ENCODE assay signal across 8 cellular contexts in the genomic region with DNA sequence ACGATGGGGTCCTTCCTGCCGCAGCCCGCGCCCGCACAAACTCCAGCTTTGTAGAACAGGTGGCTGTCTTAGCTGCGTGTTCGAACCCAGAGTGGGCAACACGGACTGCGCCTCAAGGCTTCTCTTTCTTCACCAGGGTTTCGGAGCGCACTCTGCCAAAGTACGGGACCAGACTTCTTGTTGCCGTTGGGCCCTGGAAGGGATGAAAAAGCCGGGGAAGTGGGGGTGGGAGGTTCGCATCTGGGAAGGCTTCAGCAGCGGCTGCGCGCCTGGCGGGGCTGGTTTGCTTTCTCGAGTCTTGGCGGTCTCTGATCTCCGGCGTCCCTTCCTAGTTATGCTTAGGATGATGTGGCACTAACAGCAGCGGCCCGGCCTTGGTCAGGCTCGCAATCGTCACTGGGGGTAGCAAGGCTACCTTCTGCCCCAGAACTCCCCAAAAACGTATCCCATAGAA. TPM values are rescaled to one million over a fixed set of nuclear protein-coding genes. Genes with fewer than 3 reads are reported as not detected.
A peak's percentile ranks its signal among the peaks of the same experiment; 100 is the strongest.
DNase-seq lines count a peak whose midpoint lies in the region; ATAC-seq and TF ChIP-seq lines count a peak whose summit lies in the region.

No MANE protein-coding gene starts in this region.

- H2BK15ac ChIP-seq in IMR-90 (ENCODE audit: low read depth, low read length), result no peak overlapping the region

- no peak overlapping the region for H3K23ac ChIP-seq in IMR-90 (ENCODE audit: low read depth, low read length)

- H2BK20ac ChIP-seq in IMR-90 (ENCODE audit: low read depth, low read length), result no peak overlapping the region

- H3K4me1 ChIP-seq in IMR-90 (ENCODE audit: control insufficient read depth, insufficient read depth, low read length) (no peaks in the 10 kb centered on the region), uterus (no peaks in the 10 kb centered on the region)

- H3K36me3 ChIP-seq in IMR-90 (ENCODE audit: control insufficient read depth, insufficient read depth, low read length) (no peaks in the 10 kb centered on the region), uterus (no peaks in the 10 kb centered on the region)

- H3K27me3 ChIP-seq in IMR-90 (ENCODE audit: control insufficient read depth, insufficient read depth, low read length) (peaks cover 41% of the 10 kb centered on the region), uterus (no peaks in the 10 kb centered on the region)

- WGBS in IMR-90 (ENCODE audit: extremely low coverage in 2 of 2, insufficient read length in 1 of 2), 2 experiments, result 5% methylated on average over 4 of the region's 28 CpGs; no CpG with 5 or more reads in 1 of the 2 experiments

- H2BK120ac ChIP-seq in IMR-90 (ENCODE audit: low read depth, low read length), result no peak overlapping the region

- no peaks in the 10 kb centered on the region; the same call in 1 of the 2 replicates for H4K20me1 ChIP-seq in IMR-90 (ENCODE audit: insufficient read depth, low read length)

- H3K9me1 ChIP-seq in IMR-90 (ENCODE audit: insufficient read depth, low read length), result no peaks in the 10 kb centered on the region

- H4K8ac ChIP-seq in IMR-90 (ENCODE audit: low read depth in 2 of 2, low read length in 2 of 2), result no peak overlapping the region

- H3K27me3 Mint-ChIP-seq in memory B cell, result no peaks in the 10 kb centered on the region

- no peak overlapping the region for H2AK5ac ChIP-seq in IMR-90 (ENCODE audit: low read depth, low read length)

- H3K36me3 Mint-ChIP-seq in memory B cell, result no peaks in the 10 kb centered on the region

- BruUV-seq in IMR-90 (replicated peaks; lab: Mats Ljungman, UMichigan), result no TSS peak

- DNase-seq in ELR (ENCODE audit: low read depth) (peak; percentile 8), IMR-90 (no peak), choroid plexus epithelial cell (ENCODE audit: low read depth) (peak; percentile 2), memory B cell (ENCODE audit: low spot score in 2 of 2) (peak in 1 of 2 donors; percentile 11), uterus (peak; percentile 17 to 18), GM19238 (ENCODE audit: insufficient read length, low spot score) (no peak), foreskin melanocyte (no peak), NK-92 (lab: John Stamatoyannopoulos, UW; ENCODE audit: unreplicated experiment) (no peak)

- peak overlapping the region; percentile 93 for H3K4me2 ChIP-seq in IMR-90 (ENCODE audit: low read depth, low read length)

- dilution Hi-C loops in IMR-90 (cut with HindIII; ENCODE audit: low sequenced_read_pairs, unreplicated experiment), result no loop called here

- no peak overlapping the region for H3K9ac ChIP-seq in IMR-90 (ENCODE audit: low read depth, low read length)

- no peaks in the 10 kb centered on the region for H3K9me3 Mint-ChIP-seq in memory B cell

- intact Hi-C loops in IMR-90 (cut with micrococcal nuclease), result loop anchor here (2.0 to 5.0 kb wide), 2 partner anchors 354 to 535 kb away; no protein-coding TSS in a partner anchor
- intact Hi-C loops in uterus (cut with DNase I; ENCODE audit: low total_unique reads), result no loop called here

- no peak overlapping the region for H2BK5ac ChIP-seq in IMR-90 (ENCODE audit: low read depth, low read length, poor library complexity, severe bottlenecking)

- no peak overlapping the region for H3K56ac ChIP-seq in IMR-90 (ENCODE audit: extremely low read depth, insufficient read depth, low read length)

- H3K27ac ChIP-seq in IMR-90 (ENCODE audit: insufficient read depth, low read length), result no peak overlapping the region
- peak overlapping the region; percentile 75 to 84 for H3K27ac ChIP-seq in uterus

- peak overlapping the region; percentile 40 for H3K4me3 ChIP-seq in IMR-90 (ENCODE audit: insufficient read depth, low read depth, low read length)
- H3K4me3 ChIP-seq in choroid plexus epithelial cell (ENCODE audit: low read depth, low read length), result no peak overlapping the region
- H3K4me3 ChIP-seq in uterus, result peak overlapping the region; percentile 55 to 84

- no peaks in the 10 kb centered on the region for H3K9me3 ChIP-seq in IMR-90 (ENCODE audit: control insufficient read depth, insufficient read depth, low read length)
- no peaks in the 10 kb centered on the region for H3K9me3 ChIP-seq in uterus

- no peak for TF ChIP-seq POLR2A in IMR-90 (IDR thresholded peaks at IDR 0.05; ENCODE audit: low read depth, low read length)
- no peak for TF ChIP-seq POLR2A in uterus (IDR thresholded peaks at IDR 0.05)

- no peak for TF ChIP-seq RAD21 in IMR-90 (IDR thresholded peaks at IDR 0.05; ENCODE audit: low read length)

- H3K14ac ChIP-seq in IMR-90 (replicated peaks; ENCODE audit: low read depth, low read length), result no peak overlapping the region

- peak overlapping the region; percentile 85 for H2AFZ ChIP-seq in IMR-90 (replicated peaks; ENCODE audit: low read length, poor library complexity)

- ATAC-seq in IMR-90 (ENCODE audit: low read depth) (no peak), memory B cell (ENCODE audit: low read depth) (no peak)

- in situ Hi-C loops in IMR-90 (cut with MboI; ENCODE audit: low sequenced_read_pairs), result no loop called here

- POLR2A ChIA-PET in IMR-90 (lab: Charles Lee; ENCODE audit: unreplicated experiment), result no interaction called here

- peak overlapping the region; percentile 98 for H3K4me3 Mint-ChIP-seq in memory B cell

- H3K4me1 Mint-ChIP-seq in memory B cell, result peaks cover 26% of the 10 kb centered on the region

- H4K91ac ChIP-seq in IMR-90 (ENCODE audit: insufficient read depth, low read depth, low read length), result no peak overlapping the region

- no peak overlapping the region for H3K4ac ChIP-seq in IMR-90 (ENCODE audit: low read depth, low read length)

- H2AK9ac ChIP-seq in IMR-90 (replicated peaks; ENCODE audit: low read depth, low read length, poor library complexity), result peak overlapping the region; percentile 11

- H4K5ac ChIP-seq in IMR-90 (ENCODE audit: low read depth, low read length), result no peak overlapping the region

- TF ChIP-seq CTCF in IMR-90 (conservative IDR thresholded peaks at IDR 0.05; ENCODE audit: low read depth, low read length) (no peak), choroid plexus epithelial cell (conservative IDR thresholded peaks at IDR 0.05; ENCODE audit: low read depth, low read length) (no peak), uterus (IDR thresholded peaks at IDR 0.05) (no peak)

- H3K18ac ChIP-seq in IMR-90 (ENCODE audit: low read depth, low read length), result no peak overlapping the region

- H3K79me1 ChIP-seq in IMR-90 (ENCODE audit: low read depth in 1 of 2, low read length in 2 of 2), result no peaks in the 10 kb centered on the region

- H3K27ac Mint-ChIP-seq in memory B cell, result peak overlapping the region; percentile 96

- CTCF ChIA-PET in IMR-90 (lab: Yijun Ruan, JAX), result interaction anchor here (0.8 to 2.1 kb wide), 3 partner anchors 9 to 564 kb away, joined by 3 to 4 read pairs (median 3); no protein-coding TSS in a partner anchor

TF ChIP-seq in IMR-90, 13 proteins besides CTCF, POLR2A, EP300 and RAD21:
- TF ChIP-seq, protein P1, sequence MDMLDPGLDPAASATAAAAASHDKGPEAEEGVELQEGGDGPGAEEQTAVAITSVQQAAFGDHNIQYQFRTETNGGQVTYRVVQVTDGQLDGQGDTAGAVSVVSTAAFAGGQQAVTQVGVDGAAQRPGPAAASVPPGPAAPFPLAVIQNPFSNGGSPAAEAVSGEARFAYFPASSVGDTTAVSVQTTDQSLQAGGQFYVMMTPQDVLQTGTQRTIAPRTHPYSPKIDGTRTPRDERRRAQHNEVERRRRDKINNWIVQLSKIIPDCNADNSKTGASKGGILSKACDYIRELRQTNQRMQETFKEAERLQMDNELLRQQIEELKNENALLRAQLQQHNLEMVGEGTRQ (IDR thresholded peaks at IDR 0.05; ENCODE audit: low read depth, low read length), result no peak

RNA-seq across cellular contexts. Expression of a gene that starts 0.7 kb away (rescaled TPM):
- under 0.01 and 0.18 TPM in 2 replicates for total RNA-seq in IMR-90 (2012; rRNA removed)
- polyA plus RNA-seq in IMR-90 (2012; rRNA removed), result 0.07 and 0.09 TPM in 2 replicates
- 0.04 TPM in 2 replicates for polyA plus RNA-seq in IMR-90 (2012; cell fraction: cytosol; rRNA removed)
- polyA plus RNA-seq in IMR-90 (2012; cell fraction: nucleus; rRNA removed; ENCODE audit: low replicate concordance), result 0.04 and 0.08 TPM in 2 replicates
- 100 to 1,000 TPM in 1 of 4 donors, 10 to 100 TPM in 3; 22.6 to 116 (median 45.5) TPM for total RNA-seq in uterus

Comparison
In these comparisons a context has a peak if more than half of its experiments do, and no peak if none do; other contexts are left out.
1. DNase-seq: peak in ELR (single experiment), choroid plexus epithelial cell (single experiment) and uterus (2 of 2); none in IMR-90 (single experiment), GM19238 (single experiment), foreskin melanocyte (single experiment) and NK-92 (single experiment).
2. RNA of a gene that starts 0.7 kb away (total RNA-seq): 22.6 to 116 TPM in uterus; under 0.01 to 0.18 TPM in IMR-90; every median in the first group is over 10 times any median in the second.